In the genomic region with DNA sequence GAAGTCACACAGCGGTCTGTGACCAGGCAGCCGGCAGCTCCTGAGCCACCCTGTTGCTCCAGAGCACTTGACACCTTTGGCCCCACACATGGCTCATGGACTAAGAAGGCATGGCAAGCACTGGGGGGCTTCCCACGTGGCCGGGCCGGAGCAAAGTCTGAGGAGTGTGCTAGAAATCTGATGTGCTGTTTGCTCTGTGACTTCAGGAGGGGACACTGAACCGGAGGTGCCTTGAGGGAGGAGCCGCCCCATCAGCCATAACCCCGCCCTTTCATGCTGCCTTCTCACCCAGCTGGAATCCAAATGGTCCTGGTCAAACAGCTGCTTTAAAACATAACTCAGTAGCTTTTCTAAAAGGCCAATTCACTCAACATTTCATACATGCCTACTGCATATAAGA, we compare ENCODE assay signal across 18 cellular contexts. TPM values are rescaled to one million over a fixed set of nuclear protein-coding genes. Genes with fewer than 3 reads are reported as not detected.
DNase-seq lines count a peak whose midpoint lies in the region; ATAC-seq, FAIRE-seq and TF ChIP-seq lines count a peak whose summit lies in the region.
"Had no signal": no experiment of that assay in that cellular context is flagged by ENCODE, and none has a peak within 500 bp of the region (broad histone marks: within the 10 kb centered on the region; RNA-seq: fewer than 3 reads in every experiment).

No MANE protein-coding gene starts in this region.

- no peaks in the 10 kb centered on the region for H3K9me3 Mint-ChIP-seq in activated CD4-positive, alpha-beta T cell treated with anti-CD3 and anti-CD28 coated beads, Interleukin-2, amount 10 ng/mL, durations not matched to agents 24 days and 14 days
- no peaks in the 10 kb centered on the region for H3K9me3 Mint-ChIP-seq in CD4-positive, alpha-beta memory T cell
- H3K9me3 Mint-ChIP-seq: CD8-positive, alpha-beta memory T cell had no signal

- H3K27me3 Mint-ChIP-seq in activated CD4-positive, alpha-beta T cell treated with anti-CD3 and anti-CD28 coated beads, Interleukin-2, amount 10 ng/mL, durations not matched to agents 24 days and 14 days: peaks cover 36% of the 10 kb centered on the region
- peaks cover 0 to 8% of the 10 kb centered on the region in 2 donors for H3K27me3 Mint-ChIP-seq in CD4-positive, alpha-beta memory T cell

- no peaks in the 10 kb centered on the region for H3F3A ChIP-seq in Loucy (ENCODE audit: low read depth)

- CTCF ChIA-PET in CD4-positive, alpha-beta memory T cell (lab: Charles Lee; ENCODE audit: partially characterized antibody): no interaction called here

- no peak overlapping the region for H3K4me3 Mint-ChIP-seq in activated CD4-positive, alpha-beta T cell treated with anti-CD3 and anti-CD28 coated beads, Interleukin-2, amount 10 ng/mL, durations not matched to agents 24 days and 14 days
- no peak overlapping the region for H3K4me3 Mint-ChIP-seq in CD4-positive, alpha-beta memory T cell
- H3K4me3 Mint-ChIP-seq: CD8-positive, alpha-beta memory T cell had no signal

- H3K9ac ChIP-seq in Loucy (ENCODE audit: low read depth, low read length, poor library complexity, severe bottlenecking): no peak overlapping the region

- H3K9me2 ChIP-seq in Loucy (replicated peaks; ENCODE audit: low read depth, low read length): no peaks in the 10 kb centered on the region

- H3K79me2 ChIP-seq in Loucy (ENCODE audit: insufficient read depth, low read length): peaks cover 84% of the 10 kb centered on the region; the same call in 1 of the 2 replicates

- TF ChIP-seq CTCF in Loucy (conservative IDR thresholded peaks at IDR 0.05; ENCODE audit: low read length): no peak
- no peak for TF ChIP-seq CTCF in upper lobe of right lung (IDR thresholded peaks at IDR 0.05)

- H3K27me3 ChIP-seq in Loucy (ENCODE audit: insufficient read depth, low read length, poor library complexity, severe bottlenecking) (no peaks in the 10 kb centered on the region), upper lobe of right lung (no peaks in the 10 kb centered on the region)
- no peaks in the 10 kb centered on the region for H3K27me3 ChIP-seq in CD4-positive, alpha-beta memory T cell (ENCODE audit: insufficient read depth, low read length)
- H3K27me3 ChIP-seq: Peyer's patch had no signal

- H3K4me1 ChIP-seq in Loucy (ENCODE audit: insufficient read depth, low read length, poor library complexity, severe bottlenecking): peaks cover 10% of the 10 kb centered on the region
- no peaks in the 10 kb centered on the region for H3K4me1 ChIP-seq in upper lobe of right lung
- no peaks in the 10 kb centered on the region for H3K4me1 ChIP-seq in CD4-positive, alpha-beta memory T cell (ENCODE audit: insufficient read depth, low read length)
- H3K4me1 ChIP-seq: Peyer's patch had no signal

- peak; percentile 43 for DNase-seq in EH (ENCODE audit: low read depth)
- no peak for DNase-seq in left lobe of liver (ENCODE audit: low spot score)
- DNase-seq in upper lobe of right lung: peak; percentile 42
- no peak for DNase-seq in activated CD4-positive, alpha-beta T cell treated with anti-CD3 and anti-CD28 coated beads, Interleukin-2, amount 10 ng/mL, durations not matched to agents 24 days and 14 days
- no peak for DNase-seq in HTR-8/SVneo (ENCODE audit: insufficient read length, low spot score)
- no peak for DNase-seq in CD4-positive, alpha-beta memory T cell
- DNase-seq: CD8-positive, alpha-beta memory T cell; DMS153; MV-4-11; NCI-H1417 treated with DMSO at 0.1 percent for 48 hours; NCI-H2029 treated with DMSO at 0.1 percent for 48 hours; NCI-H510A; NCI-H82; SIG-M5 had no signal

- no peak overlapping the region for H2AFZ ChIP-seq in Loucy (ENCODE audit: low read length)

- intact Hi-C loops in upper lobe of right lung (cut with DNase I): no loop called here
- intact Hi-C loops in activated CD4-positive, alpha-beta T cell treated with anti-CD3 and anti-CD28 coated beads, Interleukin-2, amount 10 ng/mL, durations not matched to agents 24 days and 14 days (cut with micrococcal nuclease): no loop called here
- intact Hi-C loops in CD4-positive, alpha-beta memory T cell (cut with micrococcal nuclease): no loop called here

- H3K9me3 ChIP-seq in Loucy (ENCODE audit: insufficient read depth, low read depth, low read length) (no peaks in the 10 kb centered on the region), upper lobe of right lung (no peaks in the 10 kb centered on the region)
- no peaks in the 10 kb centered on the region for H3K9me3 ChIP-seq in CD4-positive, alpha-beta memory T cell (ENCODE audit: control insufficient read depth in 1 of 2, low read length in 2 of 2)
- H3K9me3 ChIP-seq: Peyer's patch had no signal

- H3K36me3 ChIP-seq in Loucy (ENCODE audit: insufficient read depth, low read length) (no peaks in the 10 kb centered on the region; the same call in 1 of the 2 replicates), upper lobe of right lung (peaks cover 26% of the 10 kb centered on the region)
- H3K36me3 ChIP-seq in CD4-positive, alpha-beta memory T cell (ENCODE audit: insufficient read depth, low read length): no peaks in the 10 kb centered on the region
- H3K36me3 ChIP-seq: Peyer's patch had no signal

- ATAC-seq in left lobe of liver (peak; percentile 10), upper lobe of right lung (peak; percentile 17)

- H3K36me3 Mint-ChIP-seq in activated CD4-positive, alpha-beta T cell treated with anti-CD3 and anti-CD28 coated beads, Interleukin-2, amount 10 ng/mL, durations not matched to agents 24 days and 14 days (ENCODE audit: low read depth): no peaks in the 10 kb centered on the region
- no peaks in the 10 kb centered on the region for H3K36me3 Mint-ChIP-seq in CD4-positive, alpha-beta memory T cell

- H3K27ac ChIP-seq in upper lobe of right lung: no peak overlapping the region
- no peak overlapping the region for H3K27ac ChIP-seq in CD4-positive, alpha-beta memory T cell (ENCODE audit: low read depth, low read length)
- H3K27ac ChIP-seq: Peyer's patch had no signal

- no peak for FAIRE-seq in HTR-8/SVneo (lab: Jason Lieb, UNC)
- FAIRE-seq: GM12891, H1 had no signal

- no peaks in the 10 kb centered on the region for H3K4me1 Mint-ChIP-seq in activated CD4-positive, alpha-beta T cell treated with anti-CD3 and anti-CD28 coated beads, Interleukin-2, amount 10 ng/mL, durations not matched to agents 24 days and 14 days
- H3K4me1 Mint-ChIP-seq in CD4-positive, alpha-beta memory T cell: peaks cover 0 to 7% (median 2%) of the 10 kb centered on the region in 4 donors

- POLR2A ChIA-PET in CD4-positive, alpha-beta memory T cell (lab: Charles Lee; ENCODE audit: partially characterized antibody): no interaction called here

- H3K4me2 ChIP-seq in Loucy (ENCODE audit: low read depth, low read length, poor library complexity, severe bottlenecking): peak overlapping the region; percentile 42

- no peaks in the 10 kb centered on the region for H4K20me1 ChIP-seq in Loucy (ENCODE audit: insufficient read depth, low read length, poor library complexity, severe bottlenecking)

- no peak overlapping the region for H3K27ac Mint-ChIP-seq in activated CD4-positive, alpha-beta T cell treated with anti-CD3 and anti-CD28 coated beads, Interleukin-2, amount 10 ng/mL, durations not matched to agents 24 days and 14 days
- H3K27ac Mint-ChIP-seq in CD4-positive, alpha-beta memory T cell: no peak overlapping the region
- H3K27ac Mint-ChIP-seq: CD8-positive, alpha-beta memory T cell had no signal

- H3K4me3 ChIP-seq in Loucy (ENCODE audit: low read length, poor library complexity, severe bottlenecking): no peak overlapping the region
- H3K4me3 ChIP-seq in upper lobe of right lung: no peak overlapping the region
- H3K4me3 ChIP-seq in CD4-positive, alpha-beta memory T cell (ENCODE audit: low read length in 2 of 2): no peak overlapping the region
- H3K4me3 ChIP-seq: Peyer's patch had no signal

RNA-seq across cellular contexts. Expression of gene PROSER2, which starts 33.5 kb away (rescaled TPM):
- 38.3 TPM for total RNA-seq in left lobe of liver
- 33.3 TPM for total RNA-seq in upper lobe of right lung
- 0.24 and 0.37 TPM in 2 replicates for total RNA-seq in activated CD4-positive, alpha-beta T cell treated with anti-CD3 and anti-CD28 coated beads, Interleukin-2, amount 10 ng/mL, durations not matched to agents 24 days and 14 days
- 1 to 10 TPM in 1 of 2 experiments, under 1 TPM in 1; 0.47 to 1.3 TPM for total RNA-seq in CD4-positive, alpha-beta memory T cell
- 1 to 10 TPM in 1 of 2 donors, under 1 TPM in 1; 0.18 to 1.1 TPM for polyA plus RNA-seq in CD4-positive, alpha-beta memory T cell

Comparison
In these comparisons a context has a peak if more than half of its experiments do, and no peak if none do; other contexts are left out.
1. DNase-seq: peak in EH (single experiment) and upper lobe of right lung (single experiment); none in left lobe of liver (single experiment), activated CD4-positive, alpha-beta T cell treated with anti-CD3 and anti-CD28 coated beads, Interleukin-2, amount 10 ng/mL, durations not matched to agents 24 days and 14 days (single experiment), HTR-8/SVneo (single experiment) and CD4-positive, alpha-beta memory T cell (0 of 5).
2. RNA of gene PROSER2, which starts 33.5 kb away (total RNA-seq): 38.3 TPM in left lobe of liver (single experiment) and 33.3 TPM in upper lobe of right lung (single experiment); 0.47 to 1.3 TPM in CD4-positive, alpha-beta memory T cell and 0.24 to 0.37 TPM in activated CD4-positive, alpha-beta T cell treated with anti-CD3 and anti-CD28 coated beads, Interleukin-2, amount 10 ng/mL, durations not matched to agents 24 days and 14 days; every median in the first group is over 10 times any median in the second.